In the genomic region with DNA sequence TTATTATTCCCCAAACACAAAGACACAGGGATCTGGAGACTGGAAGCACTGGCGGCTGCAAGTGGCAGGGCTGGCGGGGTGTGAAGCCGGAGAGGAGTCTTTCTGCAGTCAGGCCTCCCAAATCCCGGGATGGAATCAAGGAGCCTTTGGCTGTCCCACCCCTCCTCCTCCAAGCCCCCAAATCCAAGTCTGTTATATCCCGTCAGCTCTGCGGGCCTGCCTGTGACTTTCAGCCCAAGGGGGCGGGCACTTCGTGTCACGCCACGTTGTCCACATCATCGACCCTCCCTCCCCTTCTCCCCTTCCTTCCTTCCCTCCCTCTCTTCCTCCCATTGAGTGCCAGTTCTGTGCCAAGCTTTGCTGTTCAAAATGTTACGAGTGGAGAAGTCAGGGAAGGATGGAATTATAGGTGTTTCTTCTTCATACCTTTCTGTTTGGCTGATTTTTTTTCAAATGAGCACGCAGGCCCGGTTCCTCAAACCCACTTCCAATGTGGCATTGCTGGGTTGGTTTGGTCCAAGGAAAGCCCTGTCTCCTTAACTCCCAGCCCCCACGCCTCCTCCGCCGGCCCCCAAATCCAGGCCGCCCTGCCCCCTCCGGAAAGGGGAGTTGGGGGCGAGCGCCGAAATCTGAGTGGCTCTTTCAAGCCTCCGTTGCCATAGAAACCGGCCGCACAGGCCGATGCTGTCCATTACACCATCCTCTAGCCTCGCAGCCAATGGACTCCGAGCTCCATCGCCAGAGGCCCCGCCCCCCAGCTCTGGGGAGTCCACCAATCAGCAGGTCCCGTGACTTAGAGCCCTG, we compare ENCODE assay signal across 8 cellular contexts. TPM values are rescaled to one million over a fixed set of nuclear protein-coding genes. Genes with fewer than 3 reads are reported as not detected.
DNase-seq lines count a peak whose midpoint lies in the region; ATAC-seq, FAIRE-seq and TF ChIP-seq lines count a peak whose summit lies in the region.

No MANE protein-coding gene starts in this region.

- peak overlapping the region in 1 of 2 donors; percentile 76 for H3K27ac ChIP-seq in small intestine (ENCODE audit: low read depth in 1 of 2, low read length in 1 of 2)

- ATAC-seq in HG02759 (IDR thresholded peaks at IDR 0.05; ENCODE audit: unreplicated experiment) = peak; percentile 100
- peak; percentile 98 for ATAC-seq in WTC11

- H3K36me3 ChIP-seq in small intestine (ENCODE audit: control insufficient read depth in 2 of 2, insufficient read depth in 2 of 2, low read length in 2 of 2) = no peaks in the 10 kb centered on the region

- H3K27me3 Mint-ChIP-seq in WTC11 (ENCODE audit: low read depth) = peaks cover 5% of the 10 kb centered on the region

- TF ChIP-seq CTCF in WTC11 (IDR thresholded peaks at IDR 0.05) = no peak

- no peaks in the 10 kb centered on the region for H3K9me3 ChIP-seq in small intestine (ENCODE audit: control insufficient read depth, low read depth)

- DNase-seq in GM12891 (ENCODE audit: insufficient read length, low spot score) (peak; percentile 92), NCI-H1694 treated with DMSO at 0.1 percent for 48 hours (lab: John Stamatoyannopoulos, UW) (peak; percentile 88), WTC11 (ENCODE audit: low spot score) (peak; percentile 99), cerebellar cortex (ENCODE audit: low spot score) (peak; percentile 100), iris pigment epithelial cell (ENCODE audit: low read depth) (peak; percentile 99), small intestine (peak; percentile 67), GDM1 (lab: John Stamatoyannopoulos, UW) (no peak)

- H3K9me3 Mint-ChIP-seq in WTC11 = no peaks in the 10 kb centered on the region

- H3K27ac Mint-ChIP-seq in WTC11 = peak overlapping the region; percentile 100

- H3K36me3 Mint-ChIP-seq in WTC11 = no peaks in the 10 kb centered on the region

- H3K4me3 ChIP-seq in small intestine (ENCODE audit: low read depth in 1 of 2, low read length in 2 of 2) = peak overlapping the region in 1 of 2 donors; percentile 2

- peak; percentile 92 for FAIRE-seq in GM12891 (lab: Jason Lieb, UNC)
- no peak for FAIRE-seq in small intestine (lab: Jason Lieb, UNC)

- WGBS in small intestine, 3 donors = 9 to 29% (median 23%) methylated on average over 31 of the region's 31 CpGs

- no peaks in the 10 kb centered on the region for H3K4me1 ChIP-seq in small intestine (ENCODE audit: control insufficient read depth in 2 of 2, insufficient read depth in 1 of 2, low read depth in 1 of 2, low read length in 1 of 2)

- H3K4me1 Mint-ChIP-seq in WTC11 = peaks cover 36% of the 10 kb centered on the region

- H3K27me3 ChIP-seq in small intestine (ENCODE audit: control insufficient read depth in 2 of 2, insufficient read depth in 2 of 2, low read length in 2 of 2) = no peaks in the 10 kb centered on the region

- POLR2A ChIA-PET in WTC11 (lab: Charles Lee) = interaction anchor here (0.6 to 2.6 kb wide), 8 partner anchors 10 to 70 kb away, joined by 3 to 47 read pairs (median 4); a partner anchor contains a TSS

- H3K4me3 Mint-ChIP-seq in WTC11 = peak overlapping the region; percentile 72

- CTCF ChIA-PET in WTC11 (lab: Charles Lee) = interaction anchor here (0.5 to 5.3 kb wide), 8 partner anchors 11 to 47 kb away, joined by 3 to 39 read pairs (median 12); a partner anchor contains a TSS

- no peak for TF ChIP-seq POLR2A in GM12891 (IDR thresholded peaks at IDR 0.05; ENCODE audit: low read depth, low read length)

TF ChIP-seq in GM12891, 5 proteins besides CTCF, POLR2A, EP300 and RAD21:
- TF ChIP-seq SPI1 (IDR thresholded peaks at IDR 0.05; ENCODE audit: low read depth, low read length) = no peak
- TF ChIP-seq POU2F2 (IDR thresholded peaks at IDR 0.05; ENCODE audit: low read depth, low read length) = no peak
- no peak for TF ChIP-seq POLR2AphosphoS5 (IDR thresholded peaks at IDR 0.05; ENCODE audit: low read depth, low read length)
- no peak for TF ChIP-seq PAX5 (IDR thresholded peaks at IDR 0.05; ENCODE audit: insufficient read depth, low read length, severe bottlenecking)
- TF ChIP-seq TAF1 (IDR thresholded peaks at IDR 0.05; ENCODE audit: low read depth, low read length) = no peak

TF ChIP-seq in WTC11, 78 proteins besides CTCF, POLR2A, EP300 and RAD21 (continues in another document):
- TF ChIP-seq TEAD4 (CRISPR knock-in tag; IDR thresholded peaks at IDR 0.05) (no peak), MXD4 (CRISPR knock-in tag; IDR thresholded peaks at IDR 0.05; ENCODE audit: borderline replicate concordance) (no peak), ZNF423 (CRISPR knock-in tag; IDR thresholded peaks at IDR 0.05) (no peak), TEAD1 (CRISPR knock-in tag; IDR thresholded peaks at IDR 0.05) (peak; percentile 45; the same call in 1 of the 2 replicates), ZNF138 (CRISPR knock-in tag; conservative IDR thresholded peaks at IDR 0.05) (no peak), NFE2L1 (CRISPR knock-in tag; IDR thresholded peaks at IDR 0.05) (no peak), RORB (CRISPR knock-in tag; IDR thresholded peaks at IDR 0.05) (no peak), ELF4 (CRISPR knock-in tag; IDR thresholded peaks at IDR 0.05; ENCODE audit: low read depth) (no peak), ATF1 (CRISPR knock-in tag; IDR thresholded peaks at IDR 0.05) (no peak), NFATC4 (CRISPR knock-in tag; IDR thresholded peaks at IDR 0.05) (no peak), SMAD3 (CRISPR knock-in tag; IDR thresholded peaks at IDR 0.05; ENCODE audit: borderline replicate concordance) (no peak), CBFB (CRISPR knock-in tag; IDR thresholded peaks at IDR 0.05; ENCODE audit: low read depth) (no peak), MYBL2 (CRISPR knock-in tag; IDR thresholded peaks at IDR 0.05) (no peak; the same call in 1 of the 2 replicates)
- TF ChIP-seq, protein P1, sequence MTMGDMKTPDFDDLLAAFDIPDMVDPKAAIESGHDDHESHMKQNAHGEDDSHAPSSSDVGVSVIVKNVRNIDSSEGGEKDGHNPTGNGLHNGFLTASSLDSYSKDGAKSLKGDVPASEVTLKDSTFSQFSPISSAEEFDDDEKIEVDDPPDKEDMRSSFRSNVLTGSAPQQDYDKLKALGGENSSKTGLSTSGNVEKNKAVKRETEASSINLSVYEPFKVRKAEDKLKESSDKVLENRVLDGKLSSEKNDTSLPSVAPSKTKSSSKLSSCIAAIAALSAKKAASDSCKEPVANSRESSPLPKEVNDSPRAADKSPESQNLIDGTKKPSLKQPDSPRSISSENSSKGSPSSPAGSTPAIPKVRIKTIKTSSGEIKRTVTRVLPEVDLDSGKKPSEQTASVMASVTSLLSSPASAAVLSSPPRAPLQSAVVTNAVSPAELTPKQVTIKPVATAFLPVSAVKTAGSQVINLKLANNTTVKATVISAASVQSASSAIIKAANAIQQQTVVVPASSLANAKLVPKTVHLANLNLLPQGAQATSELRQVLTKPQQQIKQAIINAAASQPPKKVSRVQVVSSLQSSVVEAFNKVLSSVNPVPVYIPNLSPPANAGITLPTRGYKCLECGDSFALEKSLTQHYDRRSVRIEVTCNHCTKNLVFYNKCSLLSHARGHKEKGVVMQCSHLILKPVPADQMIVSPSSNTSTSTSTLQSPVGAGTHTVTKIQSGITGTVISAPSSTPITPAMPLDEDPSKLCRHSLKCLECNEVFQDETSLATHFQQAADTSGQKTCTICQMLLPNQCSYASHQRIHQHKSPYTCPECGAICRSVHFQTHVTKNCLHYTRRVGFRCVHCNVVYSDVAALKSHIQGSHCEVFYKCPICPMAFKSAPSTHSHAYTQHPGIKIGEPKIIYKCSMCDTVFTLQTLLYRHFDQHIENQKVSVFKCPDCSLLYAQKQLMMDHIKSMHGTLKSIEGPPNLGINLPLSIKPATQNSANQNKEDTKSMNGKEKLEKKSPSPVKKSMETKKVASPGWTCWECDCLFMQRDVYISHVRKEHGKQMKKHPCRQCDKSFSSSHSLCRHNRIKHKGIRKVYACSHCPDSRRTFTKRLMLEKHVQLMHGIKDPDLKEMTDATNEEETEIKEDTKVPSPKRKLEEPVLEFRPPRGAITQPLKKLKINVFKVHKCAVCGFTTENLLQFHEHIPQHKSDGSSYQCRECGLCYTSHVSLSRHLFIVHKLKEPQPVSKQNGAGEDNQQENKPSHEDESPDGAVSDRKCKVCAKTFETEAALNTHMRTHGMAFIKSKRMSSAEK (CRISPR knock-in tag; IDR thresholded peaks at IDR 0.05; ENCODE audit: borderline replicate concordance) = no peak
- TF ChIP-seq, protein P2, sequence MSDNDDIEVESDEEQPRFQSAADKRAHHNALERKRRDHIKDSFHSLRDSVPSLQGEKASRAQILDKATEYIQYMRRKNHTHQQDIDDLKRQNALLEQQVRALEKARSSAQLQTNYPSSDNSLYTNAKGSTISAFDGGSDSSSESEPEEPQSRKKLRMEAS (CRISPR knock-in tag; IDR thresholded peaks at IDR 0.05) = 0 out of 2 replicates have a peak, but pooled peaks have one; percentile 32
- TF ChIP-seq, protein P3, sequence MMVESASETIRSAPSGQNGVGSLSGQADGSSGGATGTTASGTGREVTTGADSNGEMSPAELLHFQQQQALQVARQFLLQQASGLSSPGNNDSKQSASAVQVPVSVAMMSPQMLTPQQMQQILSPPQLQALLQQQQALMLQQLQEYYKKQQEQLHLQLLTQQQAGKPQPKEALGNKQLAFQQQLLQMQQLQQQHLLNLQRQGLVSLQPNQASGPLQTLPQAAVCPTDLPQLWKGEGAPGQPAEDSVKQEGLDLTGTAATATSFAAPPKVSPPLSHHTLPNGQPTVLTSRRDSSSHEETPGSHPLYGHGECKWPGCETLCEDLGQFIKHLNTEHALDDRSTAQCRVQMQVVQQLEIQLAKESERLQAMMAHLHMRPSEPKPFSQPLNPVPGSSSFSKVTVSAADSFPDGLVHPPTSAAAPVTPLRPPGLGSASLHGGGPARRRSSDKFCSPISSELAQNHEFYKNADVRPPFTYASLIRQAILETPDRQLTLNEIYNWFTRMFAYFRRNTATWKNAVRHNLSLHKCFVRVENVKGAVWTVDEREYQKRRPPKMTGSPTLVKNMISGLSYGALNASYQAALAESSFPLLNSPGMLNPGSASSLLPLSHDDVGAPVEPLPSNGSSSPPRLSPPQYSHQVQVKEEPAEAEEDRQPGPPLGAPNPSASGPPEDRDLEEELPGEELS (CRISPR knock-in tag; IDR thresholded peaks at IDR 0.05) = no peak

RNA-seq across cellular contexts. Expression of a gene that starts 12.7 kb away (rescaled TPM):
- 14.4 TPM for polyA plus RNA-seq in GM12891 (2012; ENCODE audit: low read depth, missing spikeins)
- 43.6 to 54.1 TPM (median 52.6 TPM) in 3 replicates for total RNA-seq in WTC11 (2021)
- 10 to 100 TPM in 2 of 3 donors, 1 to 10 TPM in 1; 8.9 to 12.4 (median 12.3) TPM for polyA plus RNA-seq in small intestine

RNA-seq across cellular contexts. Expression of a gene that starts 15.3 kb away (rescaled TPM):
- 3.0 TPM for polyA plus RNA-seq in GM12891 (2012; ENCODE audit: low read depth, missing spikeins)
- total RNA-seq in WTC11 (2021) = 59.1 to 76.3 TPM (median 72.5 TPM) in 3 replicates
- polyA plus RNA-seq in small intestine = 1 to 10 TPM in 2 of 3 donors, under 1 TPM in 1; 0.81 to 2.6 (median 1.3) TPM

RNA-seq across cellular contexts. Expression of a gene that starts 19.5 kb away (rescaled TPM):
- 6.0 TPM for polyA plus RNA-seq in GM12891 (2012; ENCODE audit: low read depth, missing spikeins)
- total RNA-seq in WTC11 (2021) = 22.1 to 30.3 TPM (median 27.8 TPM) in 3 replicates
- polyA plus RNA-seq in small intestine = 1 to 10 TPM; 3.5 to 7.9 (median 5.6) TPM

RNA-seq across cellular contexts. Expression of a gene that starts 36.9 kb away (rescaled TPM):
- polyA plus RNA-seq in GM12891 (2012; ENCODE audit: low read depth, missing spikeins) = 13.1 TPM
- 23.0 to 23.7 TPM (median 23.3 TPM) in 3 replicates for total RNA-seq in WTC11 (2021)
- polyA plus RNA-seq in small intestine = 10 to 100 TPM in 1 of 3 donors, 1 to 10 TPM in 1, under 1 TPM in 1; 0.67 to 14.3 (median 4.9) TPM

RNA-seq across cellular contexts. Expression of a gene that starts 52.5 kb away (rescaled TPM):
- polyA plus RNA-seq in GM12891 (2012; ENCODE audit: low read depth, missing spikeins) = not detected
- total RNA-seq in WTC11 (2021) = not detected in 3 replicates
- under 1 TPM in 1 of 3 donors, not detected in 2; 0.03 TPM for polyA plus RNA-seq in small intestine
